ENCODE assay signal across 8 cellular contexts in the genomic region with DNA sequence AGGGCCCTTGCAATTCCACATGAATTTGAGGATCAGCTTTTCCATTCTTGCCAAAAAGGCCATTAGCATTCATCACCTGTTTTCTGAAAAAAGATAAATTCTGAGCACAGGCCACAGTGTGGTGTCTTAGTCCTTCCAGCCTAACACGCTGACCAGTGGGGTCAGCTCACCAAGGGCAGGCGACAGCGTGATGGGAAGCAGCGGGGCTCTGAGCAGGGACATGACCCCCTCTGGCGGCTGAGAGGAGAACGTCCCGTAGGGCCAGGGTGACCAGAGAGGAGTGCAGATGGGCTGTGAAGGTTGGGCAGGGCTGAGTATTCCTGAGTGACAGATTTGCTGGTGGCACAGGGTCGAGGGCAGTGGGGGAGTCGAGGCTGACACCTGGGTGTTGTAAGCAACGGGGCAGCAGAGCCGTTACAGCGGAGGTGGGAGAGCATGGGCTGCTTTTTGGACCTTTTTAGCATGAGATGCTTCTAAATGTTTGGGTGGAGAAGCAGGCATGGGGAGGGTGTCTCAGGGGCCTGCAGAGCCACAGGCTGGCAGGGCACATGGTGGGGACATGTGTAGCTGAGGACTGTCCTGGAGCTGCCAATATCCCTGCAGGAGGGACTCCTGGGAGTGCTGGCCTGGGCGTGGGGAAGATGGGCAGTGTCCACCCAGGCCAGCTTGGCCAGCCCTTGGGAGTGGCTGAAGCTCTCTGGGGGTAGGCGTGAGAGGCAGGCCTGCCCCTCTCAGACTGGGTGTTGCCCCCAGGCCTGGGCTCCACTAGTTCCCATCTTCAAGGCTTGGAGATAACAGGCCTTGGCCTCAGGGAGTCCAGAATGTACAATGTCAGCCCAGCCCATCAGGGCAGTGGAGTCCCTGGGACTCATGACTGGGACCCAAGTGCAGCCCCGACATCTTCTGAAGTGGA. TPM values are rescaled to one million over a fixed set of nuclear protein-coding genes. Genes with fewer than 3 reads are reported as not detected.
DNase-seq lines count a peak whose midpoint lies in the region; ATAC-seq lines count a peak whose summit lies in the region.

No MANE protein-coding gene starts in this region.

- ATAC-seq in GM18502 (IDR thresholded peaks at IDR 0.05; ENCODE audit: poor library complexity, unreplicated experiment) (peak; percentile 30), left colon (peak; percentile 57), GM18519 (IDR thresholded peaks at IDR 0.05; ENCODE audit: low FRiP score, unreplicated experiment) (no peak)

- peak; percentile 88 for DNase-seq in 8988T
- DNase-seq in NCI-H446 treated with DMSO at 0.1 percent for 48 hours (lab: John Stamatoyannopoulos, UW), result peak; percentile 36
- peak; percentile 73 for DNase-seq in activated CD4-positive, CD25-positive, alpha-beta regulatory T cell treated with anti-CD3 and anti-CD28 coated beads, Interleukin-2, amount 50 U/mL, for 72 hours
- peak; percentile 91 for DNase-seq in cerebellar cortex (ENCODE audit: low spot score)
- peak; percentile 82 to 84 for DNase-seq in left colon
- DNase-seq in stimulated activated CD4-positive, alpha-beta T cell treated with anti-CD3 and anti-CD28 coated beads, Interleukin-2, amount 100 ng/mL, for 24 hours, result peak; percentile 77

- intact Hi-C loops in left colon (cut with DNase I, micrococcal nuclease), result loop anchor here in 1 of 2 donors (5.0 kb wide), 1 partner anchor 49 kb away; no protein-coding TSS in a partner anchor

RNA-seq across cellular contexts. Expression of gene CALML6, which starts 8.6 kb away (rescaled TPM):
- total RNA-seq in left colon, result under 1 TPM; 0.34 to 0.50 TPM

RNA-seq across cellular contexts. Expression of gene TMEM52, which starts 12.6 kb away (rescaled TPM):
- total RNA-seq in left colon, result 1 to 10 TPM; 4.1 to 4.3 TPM

RNA-seq across cellular contexts. Expression of gene GNB1, which starts 15.6 kb away (rescaled TPM):
- 100 to 1,000 TPM; 308 to 326 TPM for total RNA-seq in left colon

Comparison
In these comparisons a context has a peak if more than half of its experiments do, and no peak if none do; other contexts are left out.
1. DNase-seq: peak in every context shown above with its lines; median percentile 91 in cerebellar cortex; 88 in 8988T; 83 in left colon; 77 in stimulated activated CD4-positive, alpha-beta T cell treated with anti-CD3 and anti-CD28 coated beads, Interleukin-2, amount 100 ng/mL, for 24 hours; 73 in activated CD4-positive, CD25-positive, alpha-beta regulatory T cell treated with anti-CD3 and anti-CD28 coated beads, Interleukin-2, amount 50 U/mL, for 72 hours; 36 in NCI-H446 treated with DMSO at 0.1 percent for 48 hours.